Comparison of ENCODE assay signal across 9 cellular contexts in the genomic region with DNA sequence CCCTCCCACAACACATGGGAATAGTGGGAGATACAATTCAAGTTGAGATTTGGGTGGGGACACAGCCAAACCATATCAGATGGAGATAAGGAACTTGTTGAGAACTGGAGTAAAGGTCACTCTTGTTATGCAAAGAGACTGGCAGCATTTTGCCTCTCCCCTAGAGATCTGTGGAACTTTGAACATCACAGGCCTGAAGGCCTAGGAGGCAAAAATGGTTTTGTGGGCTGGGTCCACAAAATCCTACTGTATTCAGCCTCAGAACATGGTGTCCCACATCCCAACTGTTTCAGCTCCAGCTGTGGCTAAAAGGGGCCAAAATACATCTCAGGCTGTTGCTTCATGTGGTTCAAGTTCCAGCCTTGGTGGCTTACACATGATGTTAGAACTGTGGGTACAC.
"Had no signal": no experiment of that assay in that cellular context is flagged by ENCODE, and none has a peak within 500 bp of the region (broad histone marks: within the 10 kb centered on the region; RNA-seq: fewer than 3 reads in every experiment).

No MANE protein-coding gene starts in this region.

- ATAC-seq: HepG2 had no signal

- FAIRE-seq: HepG2, HTR-8/SVneo had no signal

- DNase-seq: IMR-90, Karpas-422, Kasumi-1, KBM-7, KG1 had no signal

- H3K4me2 ChIP-seq: KMS-11 had no signal

- H3K27ac ChIP-seq: HL-60, KMS-11 had no signal

- H3K9ac ChIP-seq: KMS-11 had no signal
